Comparison of ENCODE assay signal across 8 cellular contexts in the genomic region with DNA sequence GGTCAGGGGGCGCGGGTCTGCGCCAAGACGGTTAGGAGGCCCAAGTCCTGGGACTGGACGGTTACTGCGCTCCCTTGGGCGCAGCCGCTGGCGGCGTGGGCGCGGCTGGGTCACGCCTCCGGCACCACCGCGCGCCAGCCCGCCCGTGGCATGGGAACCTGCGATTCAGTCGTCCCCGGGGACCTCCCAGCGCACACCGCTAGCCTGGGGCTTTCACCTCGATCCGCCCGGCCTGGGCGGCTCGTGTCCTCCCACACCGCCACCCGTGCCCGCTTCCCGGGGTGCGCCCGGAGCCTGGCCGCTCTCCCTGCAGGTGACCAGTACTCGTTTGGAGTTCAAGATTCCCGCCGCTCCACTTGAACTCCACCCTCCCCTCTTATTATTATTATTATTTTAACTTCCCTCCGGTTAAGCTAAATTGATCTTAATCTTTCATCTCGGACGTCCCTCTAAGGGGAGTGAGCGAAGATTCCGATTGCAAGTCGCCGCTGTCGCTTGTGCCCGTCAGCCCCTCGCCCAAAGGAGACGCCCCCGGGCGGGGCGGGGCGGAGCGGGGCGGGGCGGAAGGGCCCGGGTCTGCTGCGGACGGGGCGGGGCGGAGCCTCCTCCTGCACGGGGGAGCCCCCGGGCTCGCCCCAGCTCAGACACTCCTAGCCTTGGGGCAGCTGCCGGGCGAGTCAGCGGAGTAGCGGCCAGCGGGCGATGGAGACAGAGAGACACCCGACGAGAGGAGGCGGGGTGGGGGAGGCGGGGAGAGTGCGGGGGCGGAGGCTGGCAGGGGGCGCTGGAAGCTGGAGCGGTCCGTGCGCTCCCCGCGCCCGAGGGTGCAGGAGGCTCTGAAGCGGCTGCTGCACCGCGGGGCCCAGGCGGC. TPM values are rescaled to one million over a fixed set of nuclear protein-coding genes. Genes with fewer than 3 reads are reported as not detected.
DNase-seq lines count a peak whose midpoint lies in the region; ATAC-seq and TF ChIP-seq lines count a peak whose summit lies in the region.

Gene KCNMB4 (plus strand): TSS at position 643 of the 871 bp plus-strand sequence. CDS start 445 bp downstream, outside the sequence.

- peaks cover 0 to 54% (median 0%) of the 10 kb centered on the region in 5 donors for H3K27me3 Mint-ChIP-seq in naive thymus-derived CD4-positive, alpha-beta T cell

- no peaks in the 10 kb centered on the region for H3K36me3 ChIP-seq in OCI-LY1 (ENCODE audit: insufficient read depth, low read length)
- no peaks in the 10 kb centered on the region for H3K36me3 ChIP-seq in esophagus (ENCODE audit: control insufficient read depth in 2 of 2, insufficient read depth in 2 of 2, low read length in 1 of 2)
- peaks cover 0 to 4% (median 0%) of the 10 kb centered on the region in 3 experiments for H3K36me3 ChIP-seq in naive thymus-derived CD4-positive, alpha-beta T cell (ENCODE audit: control insufficient read depth in 2 of 3, insufficient read depth in 3 of 3, low read length in 3 of 3)

- H4K20me1 ChIP-seq in OCI-LY1 (ENCODE audit: insufficient read depth, low read length): no peaks in the 10 kb centered on the region

- peaks cover 30% of the 10 kb centered on the region for H3K79me2 ChIP-seq in OCI-LY1 (ENCODE audit: insufficient read depth, low read length)

- CTCF ChIA-PET in naive thymus-derived CD4-positive, alpha-beta T cell (lab: Charles Lee): interaction anchor here (0.6 to 1.1 kb wide), 3 partner anchors 9 to 439 kb away, joined by 3 to 4 read pairs (median 3); no protein-coding TSS in a partner anchor

- intact Hi-C loops in naive thymus-derived CD4-positive, alpha-beta T cell (cut with micrococcal nuclease): loop anchor here (1.0 to 10.0 kb wide), 13 partner anchors 8 to 1471 kb away; partner anchors contain the start of genes CCT2 (in 2 of the 2), CNOT2 (in 2 of the 2), RAB3IP (in 2 of the 2) and CPSF6 (in 1 of the 2)

- H3K9me2 ChIP-seq in OCI-LY1 (ENCODE audit: low read depth, low read length): no peaks in the 10 kb centered on the region

- peak; percentile 77 for ATAC-seq in GM19452 (IDR thresholded peaks at IDR 0.05; ENCODE audit: unreplicated experiment)
- peak; percentile 76 for ATAC-seq in HG03521 (IDR thresholded peaks at IDR 0.05; ENCODE audit: unreplicated experiment)
- ATAC-seq in naive thymus-derived CD4-positive, alpha-beta T cell: peak; percentile 86

- H3K9me3 Mint-ChIP-seq in naive thymus-derived CD4-positive, alpha-beta T cell: no peaks in the 10 kb centered on the region

- H3K36me3 Mint-ChIP-seq in naive thymus-derived CD4-positive, alpha-beta T cell: no peaks in the 10 kb centered on the region

- H3K27me3 ChIP-seq in OCI-LY1 (ENCODE audit: insufficient read depth, low read length) (no peaks in the 10 kb centered on the region), esophagus (ENCODE audit: control insufficient read depth in 1 of 2, insufficient read depth in 2 of 2, low read length in 2 of 2) (peaks cover 0 to 3% of the 10 kb centered on the region in 2 donors)
- peaks cover 0 to 4% of the 10 kb centered on the region in 2 donors for H3K27me3 ChIP-seq in naive thymus-derived CD4-positive, alpha-beta T cell (ENCODE audit: control insufficient read depth in 2 of 2, insufficient read depth in 2 of 2, low read length in 2 of 2)

- peak within 1 kb of the TSS; percentile 58 to 91 (median 89) for H3K27ac Mint-ChIP-seq in naive thymus-derived CD4-positive, alpha-beta T cell

- H3K9ac ChIP-seq in OCI-LY1 (ENCODE audit: low read length): peak within 1 kb of the TSS; percentile 78

- H3K4me3 ChIP-seq in OCI-LY1 (ENCODE audit: low read depth, low read length, poor library complexity, severe bottlenecking) (peak within 1 kb of the TSS; percentile 85), esophagus (ENCODE audit: low read depth in 1 of 2, low read length in 2 of 2) (peak within 1 kb of the TSS; percentile 58 to 77)
- peak within 1 kb of the TSS; percentile 70 for H3K4me3 ChIP-seq in naive thymus-derived CD4-positive, alpha-beta T cell (ENCODE audit: low read length)

- H3K27ac ChIP-seq in C4-2B (no peak within 1 kb of the TSS; the same call in 1 of the 2 replicates), OCI-LY1 (ENCODE audit: low read depth, low read length, poor library complexity, severe bottlenecking) (peak within 1 kb of the TSS; percentile 68), esophagus (ENCODE audit: low read depth in 2 of 2, low read length in 1 of 2) (no peak within 1 kb of the TSS)
- peak within 1 kb of the TSS; percentile 71 for H3K27ac ChIP-seq in naive thymus-derived CD4-positive, alpha-beta T cell (ENCODE audit: low read depth, low read length)

- peak within 1 kb of the TSS; percentile 94 to 99 (median 97) for H3K4me3 Mint-ChIP-seq in naive thymus-derived CD4-positive, alpha-beta T cell

- POLR2A ChIA-PET in naive thymus-derived CD4-positive, alpha-beta T cell (lab: Charles Lee): interaction anchor here (0.6 to 3.0 kb wide), 4 partner anchors 9 to 122 kb away, joined by 3 to 13 read pairs (median 4); no protein-coding TSS in a partner anchor

- peaks cover 4% of the 10 kb centered on the region; the same call in 1 of the 2 replicates for H3F3A ChIP-seq in OCI-LY1 (ENCODE audit: insufficient read depth, low read length)

- H3K4me2 ChIP-seq in OCI-LY1 (ENCODE audit: low read length): peak within 1 kb of the TSS; percentile 82

- DNase-seq in activated T-cell treated with anti-CD3 and anti-CD28 coated beads for 4 hours: peak; percentile 62
- peak; percentile 48 to 85 (median 68) for DNase-seq in naive thymus-derived CD4-positive, alpha-beta T cell
- peak; percentile 63 for DNase-seq in stimulated activated naive CD4-positive, alpha-beta T cell treated with Interleukin-2 at 50 U/mL for 16 hours (lab: John Stamatoyannopoulos, UW)

- H3K4me1 Mint-ChIP-seq in naive thymus-derived CD4-positive, alpha-beta T cell: peaks cover 12 to 41% (median 34%) of the 10 kb centered on the region in 7 donors

- peak within 1 kb of the TSS; percentile 17; the same call in 1 of the 2 replicates for H2AFZ ChIP-seq in OCI-LY1 (ENCODE audit: low read length)

- H3K9me3 ChIP-seq in OCI-LY1 (ENCODE audit: low read length) (no peaks in the 10 kb centered on the region), esophagus (ENCODE audit: control insufficient read depth in 2 of 2, insufficient read depth in 1 of 2, low read depth in 1 of 2, low read length in 1 of 2) (no peaks in the 10 kb centered on the region)
- H3K9me3 ChIP-seq in naive thymus-derived CD4-positive, alpha-beta T cell (ENCODE audit: control insufficient read depth in 2 of 3, low read length in 3 of 3): no peaks in the 10 kb centered on the region

- WGBS in esophagus, 2 donors: 0 to 1% methylated on average over 50 to 88 of the region's 88 CpGs

- H3K4me1 ChIP-seq in OCI-LY1 (ENCODE audit: insufficient read depth, low read length, severe bottlenecking): peaks cover 30% of the 10 kb centered on the region
- peaks cover 3 to 10% of the 10 kb centered on the region in 2 donors for H3K4me1 ChIP-seq in esophagus (ENCODE audit: control insufficient read depth in 2 of 2, insufficient read depth in 2 of 2, low read length in 1 of 2)
- H3K4me1 ChIP-seq in naive thymus-derived CD4-positive, alpha-beta T cell (ENCODE audit: control insufficient read depth in 2 of 2, insufficient read depth in 2 of 2, low read length in 2 of 2): peaks cover 16 to 19% of the 10 kb centered on the region in 2 donors

- TF ChIP-seq CTCF in C4-2B (conservative IDR thresholded peaks at IDR 0.05) (0 out of 2 replicates have a peak, but pooled peaks have one; percentile 9), OCI-LY1 (IDR thresholded peaks at IDR 0.05; ENCODE audit: low read length) (no peak)

RNA-seq across cellular contexts. Expression of gene KCNMB4, which starts in this region (rescaled TPM):
- under 1 TPM; 0.33 to 0.51 TPM for polyA plus RNA-seq in esophagus
- 1 to 10 TPM in 3 of 5 experiments, under 1 TPM in 2; 0.31 to 1.9 (median 1.4) TPM for total RNA-seq in naive thymus-derived CD4-positive, alpha-beta T cell
- 1 to 10 TPM; 1.1 to 1.7 TPM for polyA plus RNA-seq in naive thymus-derived CD4-positive, alpha-beta T cell

Comparison
In these comparisons a context has a peak if more than half of its experiments do, and no peak if none do; other contexts are left out.
1. H3K27ac ChIP-seq: peak in OCI-LY1 (single experiment) and naive thymus-derived CD4-positive, alpha-beta T cell (single experiment); none in C4-2B (single experiment) and esophagus (0 of 2).
2. Peak in every context shown above with its lines, with median percentiles within 50 percentile points of each other: ATAC-seq, H3K4me3 ChIP-seq and DNase-seq.